30 cellular contexts compared by ENCODE assay signal in the genomic region with DNA sequence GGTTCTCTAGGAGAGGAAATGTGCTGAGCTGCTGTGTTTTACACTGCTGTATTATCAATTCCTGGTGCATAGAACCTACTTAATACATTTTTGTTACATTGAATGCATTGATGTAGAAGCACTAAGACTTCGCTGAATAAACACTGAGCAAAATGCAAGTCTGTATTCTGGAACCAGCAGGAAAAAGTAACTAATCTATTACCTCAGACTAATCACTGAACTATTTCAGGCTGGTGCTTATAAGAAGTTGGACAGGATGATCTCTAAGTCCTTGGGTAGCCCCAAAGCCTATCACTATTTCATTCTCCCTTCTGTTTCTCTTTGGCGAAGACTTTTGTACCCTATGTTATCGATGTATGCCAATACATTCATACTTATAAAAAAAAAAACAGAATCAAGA.
"Had no signal": no experiment of that assay in that cellular context is flagged by ENCODE, and none has a peak within 500 bp of the region (broad histone marks: within the 10 kb centered on the region; RNA-seq: fewer than 3 reads in every experiment).

No MANE protein-coding gene starts in this region.

- H3K36me3 Mint-ChIP-seq: immature natural killer cell; memory B cell; mesothelial cell of epicardium; naive B cell; natural killer cell treated with Interleukin-12 subunit alpha and Interleukin-12 subunit beta and Interleukin-15 and Interleukin-18, amount 100 ng/mL, for 72 hours; stimulated activated naive B cell treated with anti-CD40 and anti-IgM and Interleukin-4, amounts not matched to agents 10 μg/mL and 1 μg/mL and 100 μg/mL, for 72 hours had no signal

- H3K27ac Mint-ChIP-seq: dendritic cell treated with granulocyte-macrophage colony-stimulating factor and Interleukin-4, amounts not matched to agents 40 ng/mL and 50 ng/mL, for 4 days; immature natural killer cell; memory B cell; naive B cell; natural killer cell treated with Interleukin-12 subunit alpha and Interleukin-12 subunit beta and Interleukin-15 and Interleukin-18, amount 100 ng/mL, for 72 hours; stimulated activated naive B cell treated with anti-CD40 and anti-IgM and Interleukin-4, amounts not matched to agents 10 μg/mL and 1 μg/mL and 100 μg/mL, for 72 hours; stimulated activated naive CD8-positive, alpha-beta T cell treated with anti-CD3 and anti-CD28 coated beads, Interleukin-15, Interleukin-2, amounts not matched to agents 100 ng/mL and 50 ng/mL, for 24 hours had no signal

- H3K27me3 Mint-ChIP-seq: dendritic cell treated with granulocyte-macrophage colony-stimulating factor and Interleukin-4, amounts not matched to agents 40 ng/mL and 50 ng/mL, for 4 days; memory B cell; naive B cell; natural killer cell treated with Interleukin-12 subunit alpha and Interleukin-12 subunit beta and Interleukin-15 and Interleukin-18, amount 100 ng/mL, for 72 hours; stimulated activated naive B cell treated with anti-CD40 and anti-IgM and Interleukin-4, amounts not matched to agents 10 μg/mL and 1 μg/mL and 100 μg/mL, for 72 hours; stimulated activated naive CD8-positive, alpha-beta T cell treated with anti-CD3 and anti-CD28 coated beads, Interleukin-15, Interleukin-2, amounts not matched to agents 100 ng/mL and 50 ng/mL, for 24 hours had no signal

- H3K9me3 Mint-ChIP-seq: mesothelial cell of epicardium; neural crest cell; stimulated activated naive CD8-positive, alpha-beta T cell treated with anti-CD3 and anti-CD28 coated beads, Interleukin-15, Interleukin-2, amounts not matched to agents 100 ng/mL and 50 ng/mL, for 24 hours had no signal

- H3K4me1 ChIP-seq: colonic mucosa, gastroesophageal sphincter, pancreas, right lobe of liver, tibial nerve, upper lobe of left lung had no signal

- DNase-seq: colonic mucosa; effector CD8-positive, alpha-beta T cell; hypothalamus; immature natural killer cell; mucosa of descending colon; naive B cell; pancreas; right lobe of liver; small intestine; stimulated activated CD4-positive, alpha-beta T cell treated with anti-CD3 and anti-CD28 coated beads, Interleukin-15, amount 100 ng/mL, for 24 hours; stimulated activated CD4-positive, alpha-beta T cell treated with anti-CD3 and anti-CD28 coated beads, Interleukin-2, amount 100 ng/mL, for 48 hours; stimulated activated naive B cell treated with anti-CD40 and anti-IgM and Interleukin-4, amounts not matched to agents 10 μg/mL and 1 μg/mL and 100 μg/mL, for 72 hours; upper lobe of left lung had no signal

- H3K36me3 ChIP-seq: colonic mucosa, esophagus muscularis mucosa, gastroesophageal sphincter, neutrophil, pancreas, right lobe of liver, thoracic aorta, tibial nerve, upper lobe of left lung had no signal

- H3K27me3 ChIP-seq: colonic mucosa, esophagus muscularis mucosa, foreskin keratinocyte, gastroesophageal sphincter, neutrophil, pancreas, right lobe of liver, tibial nerve, upper lobe of left lung had no signal

- FAIRE-seq: endothelial cell of umbilical vein, keratinocyte, pancreas, small intestine, urothelium cell line had no signal

- H3K9me3 ChIP-seq: colonic mucosa, esophagus muscularis mucosa, gastroesophageal sphincter, mucosa of descending colon, neutrophil, pancreas, right lobe of liver, thoracic aorta, tibial nerve, upper lobe of left lung had no signal

- H3K4me1 Mint-ChIP-seq: immature natural killer cell; memory B cell; naive B cell; stimulated activated naive B cell treated with anti-CD40 and anti-IgM and Interleukin-4, amounts not matched to agents 10 μg/mL and 1 μg/mL and 100 μg/mL, for 72 hours had no signal

- H3K4me3 ChIP-seq: colonic mucosa, esophagus muscularis mucosa, gastroesophageal sphincter, lung, mucosa of descending colon, pancreas, right lobe of liver, thoracic aorta, tibial nerve, upper lobe of left lung had no signal

- H3K27ac ChIP-seq: colonic mucosa, esophagus muscularis mucosa, foreskin keratinocyte, gastroesophageal sphincter, neutrophil, pancreas, right lobe of liver, thoracic aorta, tibial nerve, upper lobe of left lung had no signal

- ATAC-seq: foreskin keratinocyte; gastroesophageal sphincter; left lobe of liver; mucosa of descending colon; natural killer cell treated with Interleukin-12 subunit alpha and Interleukin-12 subunit beta and Interleukin-15 and Interleukin-18, amount 100 ng/mL, for 72 hours; right lobe of liver; stimulated activated naive B cell treated with anti-CD40 and anti-IgM and Interleukin-4, amounts not matched to agents 10 μg/mL and 1 μg/mL and 100 μg/mL, for 72 hours had no signal

- H3K4me3 Mint-ChIP-seq: dendritic cell treated with granulocyte-macrophage colony-stimulating factor and Interleukin-4, amounts not matched to agents 40 ng/mL and 50 ng/mL, for 4 days; immature natural killer cell; memory B cell; mesothelial cell of epicardium; naive B cell; natural killer cell treated with Interleukin-12 subunit alpha and Interleukin-12 subunit beta and Interleukin-15 and Interleukin-18, amount 100 ng/mL, for 72 hours; neural crest cell; stimulated activated naive B cell treated with anti-CD40 and anti-IgM and Interleukin-4, amounts not matched to agents 10 μg/mL and 1 μg/mL and 100 μg/mL, for 72 hours; stimulated activated naive CD8-positive, alpha-beta T cell treated with anti-CD3 and anti-CD28 coated beads, Interleukin-15, Interleukin-2, amounts not matched to agents 100 ng/mL and 50 ng/mL, for 24 hours had no signal
